ENCODE assay signal across 8 cellular contexts in genomic region chr17:7651097-7651958, GRCh38. TPM values are rescaled to one million over a fixed set of nuclear protein-coding genes. Genes with fewer than 3 reads are reported as not detected.
DNase-seq lines count a peak whose midpoint lies in the region; ATAC-seq and TF ChIP-seq lines count a peak whose summit lies in the region.

No MANE protein-coding gene starts in this region.

- H3K4me1 Mint-ChIP-seq in activated B cell treated with CpG ODN at 0.5 μM for 24 hours = peaks cover 23% of the 10 kb centered on the region

- ATAC-seq in activated B cell treated with CpG ODN at 0.5 μM for 24 hours (ENCODE audit: low read depth) (no peak), heart left ventricle (peak in 1 of 4 donors; percentile 61), HG02870 (IDR thresholded peaks at IDR 0.05; ENCODE audit: unreplicated experiment) (no peak)
- no peak for ATAC-seq in activated CD4-positive, CD25-positive, alpha-beta regulatory T cell treated with anti-CD3 and anti-CD28 coated beads, Interleukin-2, amount 50 U/mL, for 24 hours

- no peak for TF ChIP-seq POLR2A in heart left ventricle (IDR thresholded peaks at IDR 0.05)

- H3K4me3 ChIP-seq in GM12864 (ENCODE audit: low read depth, low read length) (peak overlapping the region; percentile 29; the same call in 1 of the 2 replicates), heart left ventricle (peak overlapping the region; percentile 31 to 69 (median 56))

- H3K27me3 Mint-ChIP-seq in activated B cell treated with CpG ODN at 0.5 μM for 24 hours = peaks cover 39% of the 10 kb centered on the region

- WGBS in heart left ventricle, 4 donors = 0 to 1% (median 1%) methylated on average over 28 to 82 of the region's 82 CpGs

- intact Hi-C loops in activated B cell treated with CpG ODN at 0.5 μM for 24 hours (cut with micrococcal nuclease) = no loop called here
- intact Hi-C loops in heart left ventricle (cut with DNase I) = loop anchor here in 1 of 10 donors (5.0 kb wide), 1 partner anchor 36 kb away; the partner anchor contains the start of genes TP53 and WRAP53

- no peaks in the 10 kb centered on the region for H3K36me3 ChIP-seq in heart left ventricle

- no peaks in the 10 kb centered on the region for H3K36me3 Mint-ChIP-seq in activated B cell treated with CpG ODN at 0.5 μM for 24 hours (ENCODE audit: low read depth)

- no peak for TF ChIP-seq CTCF in GM12864 (IDR thresholded peaks at IDR 0.05; ENCODE audit: low read depth, low read length, missing control alignments)
- no peak for TF ChIP-seq CTCF in activated B cell treated with CpG ODN at 0.5 μM for 24 hours (IDR thresholded peaks at IDR 0.05)
- TF ChIP-seq CTCF in heart left ventricle (IDR thresholded peaks at IDR 0.05) = no peak

- peak overlapping the region in 10 of 12 donors; percentile 51 to 81 (median 62) for H3K27ac ChIP-seq in heart left ventricle

- no peak overlapping the region for H3K27ac Mint-ChIP-seq in activated B cell treated with CpG ODN at 0.5 μM for 24 hours

- no peaks in the 10 kb centered on the region for H3K9me3 Mint-ChIP-seq in activated B cell treated with CpG ODN at 0.5 μM for 24 hours

- CTCF ChIA-PET in activated B cell treated with CpG ODN at 0.5 μM for 24 hours (lab: Charles Lee) = interaction anchor here (1.2 to 2.1 kb wide), 3 partner anchors 19 to 339 kb away, joined by 3 to 8 read pairs (median 4); partner anchors contain the start of gene TP53

- DNase-seq in GM12864 (ENCODE audit: low read depth) = no peak
- DNase-seq in activated B cell treated with CpG ODN at 0.5 μM for 24 hours = no peak
- DNase-seq in heart left ventricle = peak in 4 of 5 donors; percentile 33 to 67 (median 47)
- peak; percentile 90 for DNase-seq in retina
- no peak for DNase-seq in COLO668 (lab: John Stamatoyannopoulos, UW; ENCODE audit: unreplicated experiment)
- no peak for DNase-seq in NCI-H446 (lab: John Stamatoyannopoulos, UW)

- no peaks in the 10 kb centered on the region for H3K9me3 ChIP-seq in heart left ventricle

- H3K4me1 ChIP-seq in heart left ventricle = peaks cover 0 to 22% (median 15%) of the 10 kb centered on the region in 12 donors

- POLR2A ChIA-PET in activated B cell treated with CpG ODN at 0.5 μM for 24 hours (lab: Charles Lee) = interaction anchor here (0.6 to 2.2 kb wide), 9 partner anchors 22 to 80 kb away, joined by 3 to 46 read pairs (median 4); partner anchors contain the start of genes FXR2, MPDU1, SAT2 and TP53

- H3K4me3 Mint-ChIP-seq in activated B cell treated with CpG ODN at 0.5 μM for 24 hours = peak overlapping the region; percentile 80

- peaks cover 0 to 38% (median 14%) of the 10 kb centered on the region in 9 donors for H3K27me3 ChIP-seq in heart left ventricle

RNA-seq across cellular contexts. Expression of gene ATP1B2, which starts 0.6 kb away (rescaled TPM):
- not detected in 2 replicates for total RNA-seq in activated B cell treated with CpG ODN at 0.5 μM for 24 hours
- total RNA-seq in heart left ventricle = 1 to 10 TPM; 1.3 to 6.6 (median 2.9) TPM
- polyA plus RNA-seq in heart left ventricle = 1 to 10 TPM in 1 of 2 donors, under 1 TPM in 1; 0.60 to 2.6 TPM

RNA-seq across cellular contexts. Expression of gene SHBG, which starts 21.4 kb away (rescaled TPM):
- not detected in 2 replicates for total RNA-seq in activated B cell treated with CpG ODN at 0.5 μM for 24 hours
- total RNA-seq in heart left ventricle = 1 to 10 TPM in 1 of 9 donors, under 1 TPM in 4, not detected in 4; 0.56 to 1.1 (median 0.66) TPM
- under 1 TPM; 0.28 to 0.61 TPM for polyA plus RNA-seq in heart left ventricle

RNA-seq across cellular contexts. Expression of gene SAT2, which starts 23.7 kb away (rescaled TPM):
- 44.5 and 45.0 TPM in 2 replicates for total RNA-seq in activated B cell treated with CpG ODN at 0.5 μM for 24 hours
- total RNA-seq in heart left ventricle = 10 to 100 TPM; 50.0 to 76.0 (median 57.3) TPM
- 100 to 1,000 TPM; 113 to 131 TPM for polyA plus RNA-seq in heart left ventricle

RNA-seq across cellular contexts. Expression of gene TP53, which starts 36.0 kb away (rescaled TPM):
- total RNA-seq in activated B cell treated with CpG ODN at 0.5 μM for 24 hours (217 and 220 TPM in 2 replicates), heart left ventricle (10 to 100 TPM; 10.0 to 44.6 (median 12.8) TPM)
- polyA plus RNA-seq in heart left ventricle = 1 to 10 TPM; 6.8 to 9.0 TPM

RNA-seq across cellular contexts. Expression of gene FXR2, which starts 36.6 kb away (rescaled TPM):
- total RNA-seq in activated B cell treated with CpG ODN at 0.5 μM for 24 hours (27.5 and 32.4 TPM in 2 replicates), heart left ventricle (100 to 1,000 TPM in 4 of 9 donors, 10 to 100 TPM in 5; 68.0 to 121 (median 98.6) TPM)
- 100 to 1,000 TPM in 1 of 2 donors, 10 to 100 TPM in 1; 72.4 to 123 TPM for polyA plus RNA-seq in heart left ventricle

Comparison
In these comparisons a context has a peak if more than half of its experiments do, and no peak if none do; other contexts are left out.
1. DNase-seq: peak in heart left ventricle (4 of 5) and retina (single experiment); none in GM12864 (single experiment), activated B cell treated with CpG ODN at 0.5 μM for 24 hours (single experiment), COLO668 (single experiment) and NCI-H446 (0 of 2).